In genomic region chr14:90639641-90640040, GRCh38 we compare ENCODE assay signal across 21 cellular contexts.
A peak's percentile ranks its signal among the peaks of the same experiment; 100 is the strongest.
DNase-seq lines count a peak whose midpoint lies in the region; ATAC-seq and TF ChIP-seq lines count a peak whose summit lies in the region.
"Had no signal": no experiment of that assay in that cellular context is flagged by ENCODE, and none has a peak within 500 bp of the region (broad histone marks: within the 10 kb centered on the region; RNA-seq: fewer than 3 reads in every experiment).

No MANE protein-coding gene starts in this region.

- TF ChIP-seq CTCF in GM23338 (conservative IDR thresholded peaks at IDR 0.05; ENCODE audit: low read depth in 2 of 2): no peak
- TF ChIP-seq CTCF in WTC11 (IDR thresholded peaks at IDR 0.05): no peak
- no peak for TF ChIP-seq CTCF in osteocyte (IDR thresholded peaks at IDR 0.05)
- TF ChIP-seq CTCF in GM20000 (IDR thresholded peaks at IDR 0.05; ENCODE audit: extremely low read depth, missing control alignments): no peak

- intact Hi-C loops in left cardiac atrium (cut with DNase I): no loop called here

- H4K20me1 ChIP-seq in GM23338 (replicated peaks; ENCODE audit: insufficient read depth): no peaks in the 10 kb centered on the region

- no peak overlapping the region for H3K4me3 ChIP-seq in GM23338
- H3K4me3 ChIP-seq: PC-9 had no signal

- H3K36me3 ChIP-seq in GM23338 (ENCODE audit: insufficient read depth): no peaks in the 10 kb centered on the region

- POLR2A ChIA-PET in WTC11 (lab: Charles Lee): no interaction called here

- ATAC-seq in GM23338 (no peak), WTC11 (no peak), left cardiac atrium (no peak), GM19395 (IDR thresholded peaks at IDR 0.05; ENCODE audit: unreplicated experiment) (no peak)
- ATAC-seq: HCT116 had no signal

- no peaks in the 10 kb centered on the region; the same call in 1 of the 2 replicates for H3F3A ChIP-seq in GM23338 (replicated peaks; ENCODE audit: low read depth)

- H3K4me1 Mint-ChIP-seq in GM23338: peaks cover 37% of the 10 kb centered on the region
- peaks cover 51% of the 10 kb centered on the region for H3K4me1 Mint-ChIP-seq in WTC11
- H3K4me1 Mint-ChIP-seq in osteocyte (ENCODE audit: unreplicated experiment): peaks cover 34% of the 10 kb centered on the region
- H3K4me1 Mint-ChIP-seq in activated T-cell treated with anti-CD3 and anti-CD28 coated beads, Interleukin-2, amount 50 U/mL, for 24 hours (ENCODE audit: low read depth): no peaks in the 10 kb centered on the region

- H3K9me3 Mint-ChIP-seq in GM23338 (no peaks in the 10 kb centered on the region), WTC11 (peaks cover 6% of the 10 kb centered on the region), osteocyte (ENCODE audit: unreplicated experiment) (peaks cover 4% of the 10 kb centered on the region)
- H3K9me3 Mint-ChIP-seq in activated T-cell treated with anti-CD3 and anti-CD28 coated beads, Interleukin-2, amount 50 U/mL, for 24 hours: no peaks in the 10 kb centered on the region
- H3K9me3 Mint-ChIP-seq: IgD-negative memory B cell had no signal

- H2AFZ ChIP-seq in GM23338: no peak overlapping the region
- H2AFZ ChIP-seq: PC-9 had no signal

- H3K4me1 ChIP-seq in GM23338 (ENCODE audit: insufficient read depth): peaks cover 33% of the 10 kb centered on the region

- no peaks in the 10 kb centered on the region for H3K27me3 ChIP-seq in GM23338 (ENCODE audit: insufficient read depth)

- DNase-seq in GM23338 (ENCODE audit: low spot score) (no peak), WTC11 (ENCODE audit: low spot score) (no peak), foreskin melanocyte (peak; percentile 63), osteocyte (ENCODE audit: extremely low spot score, unreplicated experiment) (no peak), GM20000 (ENCODE audit: low spot score) (no peak), left cardiac atrium (no peak)
- no peak for DNase-seq in activated T-cell treated with anti-CD3 and anti-CD28 coated beads, Interleukin-2, amount 50 U/mL, for 24 hours
- DNase-seq: AML-193, COR-L47, Karpas-422, NCI-H1092 treated with DMSO at 0.1 percent for 48 hours, NCI-H146, NCI-H2081, NCI-H2171 treated with DMSO at 0.1 percent for 48 hours, NCI-H446, PC-9, SIG-M5 had no signal

- H3K27me3 Mint-ChIP-seq in GM23338 (ENCODE audit: insufficient read depth, low read depth, poor library complexity) (peaks cover 2% of the 10 kb centered on the region), WTC11 (ENCODE audit: low read depth) (no peaks in the 10 kb centered on the region), osteocyte (ENCODE audit: unreplicated experiment) (no peaks in the 10 kb centered on the region)
- H3K27me3 Mint-ChIP-seq in activated T-cell treated with anti-CD3 and anti-CD28 coated beads, Interleukin-2, amount 50 U/mL, for 24 hours: no peaks in the 10 kb centered on the region
- H3K27me3 Mint-ChIP-seq: IgD-negative memory B cell had no signal

- no peak overlapping the region for H3K27ac Mint-ChIP-seq in GM23338
- peak overlapping the region; percentile 16; the same call in 1 of the 2 replicates for H3K27ac Mint-ChIP-seq in WTC11
- peak overlapping the region; percentile 9 for H3K27ac Mint-ChIP-seq in osteocyte (ENCODE audit: unreplicated experiment)
- no peak overlapping the region for H3K27ac Mint-ChIP-seq in activated T-cell treated with anti-CD3 and anti-CD28 coated beads, Interleukin-2, amount 50 U/mL, for 24 hours
- H3K27ac Mint-ChIP-seq: IgD-negative memory B cell had no signal

- H3K4me3 Mint-ChIP-seq in GM23338: no peak overlapping the region
- no peak overlapping the region for H3K4me3 Mint-ChIP-seq in WTC11
- H3K4me3 Mint-ChIP-seq in osteocyte (ENCODE audit: unreplicated experiment): no peak overlapping the region
- no peak overlapping the region for H3K4me3 Mint-ChIP-seq in activated T-cell treated with anti-CD3 and anti-CD28 coated beads, Interleukin-2, amount 50 U/mL, for 24 hours
- H3K4me3 Mint-ChIP-seq: IgD-negative memory B cell had no signal

- H3K9me2 ChIP-seq in GM23338 (ENCODE audit: insufficient read depth): no peaks in the 10 kb centered on the region

- CTCF ChIA-PET in WTC11 (lab: Charles Lee): interaction anchor here (0.8 kb wide), 1 partner anchor 119 kb away, joined by 3 read pairs; no protein-coding TSS in a partner anchor

- H3K4me2 ChIP-seq in GM23338: peak overlapping the region; percentile 41; the same call in 1 of the 2 replicates
- H3K4me2 ChIP-seq: PC-9 had no signal

- no peaks in the 10 kb centered on the region for H3K79me2 ChIP-seq in GM23338 (replicated peaks; ENCODE audit: insufficient read depth)

- H3K27ac ChIP-seq in GM23338 (ENCODE audit: low read depth): no peak overlapping the region
- H3K27ac ChIP-seq: PC-9, RWPE1 had no signal

- H3K36me3 Mint-ChIP-seq in GM23338 (ENCODE audit: low read depth) (no peaks in the 10 kb centered on the region), WTC11 (peaks cover 5% of the 10 kb centered on the region; the same call in 1 of the 2 replicates), osteocyte (ENCODE audit: unreplicated experiment) (peaks cover 11% of the 10 kb centered on the region)
- H3K36me3 Mint-ChIP-seq in activated T-cell treated with anti-CD3 and anti-CD28 coated beads, Interleukin-2, amount 50 U/mL, for 24 hours (ENCODE audit: low read depth): no peaks in the 10 kb centered on the region

TF ChIP-seq in GM23338, 12 proteins besides CTCF, POLR2A, EP300 and RAD21:
- no peak for TF ChIP-seq NANOG (IDR thresholded peaks at IDR 0.05; ENCODE audit: borderline replicate concordance)
TF ChIP-seq in GM23338: peak in this region for 0.

TF ChIP-seq in WTC11, 78 proteins besides CTCF, POLR2A, EP300 and RAD21:
- TF ChIP-seq NR2C2 (CRISPR knock-in tag; IDR thresholded peaks at IDR 0.05) (no peak), SOX15 (CRISPR knock-in tag; IDR thresholded peaks at IDR 0.05) (no peak), CBFB (CRISPR knock-in tag; IDR thresholded peaks at IDR 0.05; ENCODE audit: low read depth) (no peak), ZNF219 (CRISPR knock-in tag; IDR thresholded peaks at IDR 0.05; ENCODE audit: borderline replicate concordance) (no peak), PREB (CRISPR knock-in tag; IDR thresholded peaks at IDR 0.05; ENCODE audit: borderline replicate concordance) (no peak), ZNF281 (CRISPR knock-in tag; IDR thresholded peaks at IDR 0.05) (no peak), TEAD1 (CRISPR knock-in tag; IDR thresholded peaks at IDR 0.05) (no peak), ZNF263 (CRISPR knock-in tag; IDR thresholded peaks at IDR 0.05; ENCODE audit: low read depth) (no peak), GRHL2 (CRISPR knock-in tag; IDR thresholded peaks at IDR 0.05; ENCODE audit: insufficient replicate concordance, severe bottlenecking) (no peak), SP1 (CRISPR knock-in tag; conservative IDR thresholded peaks at IDR 0.05) (no peak), FOXK1 (CRISPR knock-in tag; IDR thresholded peaks at IDR 0.05) (no peak)
- TF ChIP-seq, protein P1, sequence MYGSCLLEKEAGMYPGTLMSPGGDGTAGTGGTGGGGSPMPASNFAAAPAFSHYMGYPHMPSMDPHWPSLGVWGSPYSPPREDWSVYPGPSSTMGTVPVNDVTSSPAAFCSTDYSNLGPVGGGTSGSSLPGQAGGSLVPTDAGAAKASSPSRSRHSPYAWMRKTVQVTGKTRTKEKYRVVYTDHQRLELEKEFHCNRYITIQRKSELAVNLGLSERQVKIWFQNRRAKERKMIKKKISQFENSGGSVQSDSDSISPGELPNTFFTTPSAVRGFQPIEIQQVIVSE (CRISPR knock-in tag; IDR thresholded peaks at IDR 0.05; ENCODE audit: borderline replicate concordance): no peak
- TF ChIP-seq, protein P2, sequence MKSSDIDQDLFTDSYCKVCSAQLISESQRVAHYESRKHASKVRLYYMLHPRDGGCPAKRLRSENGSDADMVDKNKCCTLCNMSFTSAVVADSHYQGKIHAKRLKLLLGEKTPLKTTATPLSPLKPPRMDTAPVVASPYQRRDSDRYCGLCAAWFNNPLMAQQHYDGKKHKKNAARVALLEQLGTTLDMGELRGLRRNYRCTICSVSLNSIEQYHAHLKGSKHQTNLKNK (CRISPR knock-in tag; IDR thresholded peaks at IDR 0.05): no peak
- TF ChIP-seq, protein P3, sequence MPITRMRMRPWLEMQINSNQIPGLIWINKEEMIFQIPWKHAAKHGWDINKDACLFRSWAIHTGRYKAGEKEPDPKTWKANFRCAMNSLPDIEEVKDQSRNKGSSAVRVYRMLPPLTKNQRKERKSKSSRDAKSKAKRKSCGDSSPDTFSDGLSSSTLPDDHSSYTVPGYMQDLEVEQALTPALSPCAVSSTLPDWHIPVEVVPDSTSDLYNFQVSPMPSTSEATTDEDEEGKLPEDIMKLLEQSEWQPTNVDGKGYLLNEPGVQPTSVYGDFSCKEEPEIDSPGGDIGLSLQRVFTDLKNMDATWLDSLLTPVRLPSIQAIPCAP (CRISPR knock-in tag; IDR thresholded peaks at IDR 0.05): no peak

Comparison
In these comparisons a context has a peak if more than half of its experiments do, and no peak if none do; other contexts are left out.
1. H3K27ac Mint-ChIP-seq: peak in WTC11 (single experiment) and osteocyte (single experiment); none in GM23338 (single experiment) and activated T-cell treated with anti-CD3 and anti-CD28 coated beads, Interleukin-2, amount 50 U/mL, for 24 hours (single experiment).